Comparison of ENCODE assay signal across 8 cellular contexts in the genomic region with DNA sequence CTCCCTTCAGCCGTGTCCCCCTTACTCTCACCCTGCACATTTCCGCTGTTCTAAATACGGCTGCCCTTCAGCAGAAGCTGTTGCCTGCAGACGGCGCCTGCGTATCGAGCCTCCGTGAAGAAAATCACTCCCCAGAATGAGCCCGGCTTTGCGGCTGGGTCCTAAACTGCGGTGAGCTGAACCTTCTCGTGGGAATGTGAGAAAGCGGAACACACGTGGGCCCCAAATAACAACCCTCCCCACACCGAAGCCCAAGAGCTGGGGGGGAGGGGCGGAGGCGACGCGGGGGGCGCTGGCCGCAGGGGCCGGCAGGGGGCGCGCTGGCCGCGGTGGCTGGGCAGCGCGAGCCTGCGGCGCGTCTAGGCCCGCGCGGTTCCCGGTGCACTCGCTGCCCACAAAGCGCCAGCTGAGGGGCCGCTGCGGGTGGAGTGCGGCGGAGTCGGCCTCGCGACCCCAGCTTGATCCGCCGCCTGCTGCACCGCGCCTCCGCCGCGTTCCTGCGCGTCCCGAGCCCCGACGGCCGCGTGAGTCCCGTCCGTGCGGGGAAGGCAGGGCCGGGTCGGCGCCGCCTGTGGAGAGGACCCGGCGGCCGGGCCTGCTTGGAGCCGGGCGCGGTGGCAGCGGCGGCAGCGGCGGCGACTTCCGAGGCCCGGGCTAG. TPM values are rescaled to one million over a fixed set of nuclear protein-coding genes. Genes with fewer than 3 reads are reported as not detected.
DNase-seq lines count a peak whose midpoint lies in the region; ATAC-seq, FAIRE-seq and TF ChIP-seq lines count a peak whose summit lies in the region.

TSS of gene ZNF398 (plus strand) at position 382 of the 658 bp plus-strand sequence. CDS start 290 bp downstream, outside the sequence.

- H3K4me1 ChIP-seq in PC-3 (ENCODE audit: insufficient read depth, low read length) (peaks cover 35% of the 10 kb centered on the region), muscle layer of colon (ENCODE audit: insufficient read depth, low read length) (peaks cover 5% of the 10 kb centered on the region)

- intact Hi-C loops in PC-3 (cut with micrococcal nuclease) = loop anchor here (1.0 kb wide), 1 partner anchor 20 kb away; no protein-coding TSS in a partner anchor

- peak; percentile 95 for DNase-seq in DMS 273 treated with DMSO at 0.1 percent for 48 hours (lab: John Stamatoyannopoulos, UW)
- peak; percentile 82 for DNase-seq in HTR-8/SVneo (ENCODE audit: insufficient read length, low spot score)
- DNase-seq in PC-3 = peak; percentile 74
- peak; percentile 91 for DNase-seq in activated T-cell treated with anti-CD3 and anti-CD28 coated beads, Interleukin-2, amount 50 U/mL, for 1 hour
- peak; percentile 91 to 93 for DNase-seq in erythroblast (lab: John Stamatoyannopoulos, UW)
- peak; percentile 58 to 67 for DNase-seq in stimulated activated CD8-positive, alpha-beta memory T cell treated with anti-CD3 and anti-CD28 coated beads, Interleukin-7, amount 100 ng/mL, for 48 hours (ENCODE audit: extremely low read depth in 1 of 2, low read depth in 1 of 2)

- CTCF ChIA-PET in PC-3 (lab: Charles Lee) = interaction anchor here (0.5 to 0.6 kb wide), 5 partner anchors 55 to 349 kb away, joined by 3 to 5 read pairs (median 3); no protein-coding TSS in a partner anchor

- no peaks in the 10 kb centered on the region for H3K9me2 ChIP-seq in PC-3 (replicated peaks; ENCODE audit: low read length)

- H3K27ac ChIP-seq in PC-3 (ENCODE audit: low read length) (peak within 1 kb of the TSS; percentile 68), muscle layer of colon (ENCODE audit: low read depth, low read length) (peak within 1 kb of the TSS; percentile 86)

- H3K4me3 ChIP-seq in PC-3 (ENCODE audit: low read length) = peak within 1 kb of the TSS; percentile 92
- peak within 1 kb of the TSS; percentile 78 to 99 for H3K4me3 ChIP-seq in muscle layer of colon (ENCODE audit: low read depth in 1 of 2, low read length in 2 of 2)

- H3K27me3 ChIP-seq in PC-3 (ENCODE audit: low read length) (no peaks in the 10 kb centered on the region), muscle layer of colon (ENCODE audit: control insufficient read depth in 1 of 2, insufficient read depth in 2 of 2, low read length in 2 of 2) (no peaks in the 10 kb centered on the region)

- H3K4me2 ChIP-seq in PC-3 (ENCODE audit: low read length) = peak within 1 kb of the TSS; percentile 98

- TF ChIP-seq POLR2A in erythroblast (IDR thresholded peaks at IDR 0.05; ENCODE audit: low read length) = peak; percentile 60

- H3K9ac ChIP-seq in PC-3 (ENCODE audit: low read length) = peak within 1 kb of the TSS; percentile 88
- peak within 1 kb of the TSS; percentile 75 for H3K9ac ChIP-seq in muscle layer of colon (ENCODE audit: low read length)

- POLR2A ChIA-PET in PC-3 (lab: Charles Lee; ENCODE audit: unreplicated experiment) = interaction anchor here (0.6 kb wide), 1 partner anchor 14 kb away, joined by 4 read pairs; no protein-coding TSS in a partner anchor

- no TSS peak for BruUV-seq in PC-3 (replicated peaks; lab: Mats Ljungman, UMichigan)

- no peaks in the 10 kb centered on the region for H3K36me3 ChIP-seq in PC-3 (ENCODE audit: low read depth, low read length)
- no peaks in the 10 kb centered on the region for H3K36me3 ChIP-seq in muscle layer of colon (ENCODE audit: insufficient read depth, low read length)

- FAIRE-seq in HTR-8/SVneo (lab: Jason Lieb, UNC) = no peak

- ATAC-seq in GM21367 (IDR thresholded peaks at IDR 0.05; ENCODE audit: unreplicated experiment) = peak; percentile 60
- peak; percentile 71 for ATAC-seq in PC-3

- TF ChIP-seq CTCF in PC-3 (conservative IDR thresholded peaks at IDR 0.05; ENCODE audit: low read depth, low read length) = peak; percentile 59

- H3K9me3 ChIP-seq in PC-3 (ENCODE audit: low read length) = no peaks in the 10 kb centered on the region
- no peaks in the 10 kb centered on the region for H3K9me3 ChIP-seq in muscle layer of colon (ENCODE audit: low read length)

- H3K79me2 ChIP-seq in PC-3 (ENCODE audit: low read length) = peaks cover 47% of the 10 kb centered on the region

- H2AFZ ChIP-seq in PC-3 (ENCODE audit: low read length) = peak within 1 kb of the TSS; percentile 100

- H3F3A ChIP-seq in PC-3 (ENCODE audit: low read length, unreplicated experiment) = peaks cover 13% of the 10 kb centered on the region

- H4K20me1 ChIP-seq in PC-3 (ENCODE audit: low read length) = no peaks in the 10 kb centered on the region

RNA-seq across cellular contexts. Expression of gene ZNF398, which starts in this region (rescaled TPM):
- total RNA-seq in PC-3 (2014; rRNA removed) = 8.2 and 9.1 TPM in 2 replicates

Comparison
In these comparisons a context has a peak if more than half of its experiments do, and no peak if none do; other contexts are left out.
1. Peak in every context shown above with its lines: DNase-seq, ATAC-seq, H3K4me3 ChIP-seq and H3K27ac ChIP-seq.